8 cellular contexts compared by ENCODE assay signal in genomic region chr10:70232155-70232858, GRCh38. TPM values are rescaled to one million over a fixed set of nuclear protein-coding genes. Genes with fewer than 3 reads are reported as not detected.
DNase-seq lines count a peak whose midpoint lies in the region; ATAC-seq, FAIRE-seq and TF ChIP-seq lines count a peak whose summit lies in the region.

No MANE protein-coding gene starts in this region.

- FAIRE-seq in HTR-8/SVneo (lab: Jason Lieb, UNC): no peak

- TF ChIP-seq CTCF in C4-2B (conservative IDR thresholded peaks at IDR 0.05): no peak
- TF ChIP-seq CTCF in breast epithelium (IDR thresholded peaks at IDR 0.05): no peak

- peaks cover 7% of the 10 kb centered on the region for H3K36me3 Mint-ChIP-seq in T-helper 17 cell (ENCODE audit: low read depth)

- peak overlapping the region; percentile 88 for H3K27ac ChIP-seq in C4-2B
- H3K27ac ChIP-seq in breast epithelium: peak overlapping the region; percentile 75 to 88

- ATAC-seq in T-helper 17 cell (peak; percentile 16), GM21360 (IDR thresholded peaks at IDR 0.05; ENCODE audit: unreplicated experiment) (no peak)

- intact Hi-C loops in breast epithelium (cut with DNase I; ENCODE audit: low total_unique reads): no loop called here

- peak overlapping the region; percentile 87 for H3K27ac Mint-ChIP-seq in T-helper 17 cell

- peak overlapping the region; percentile 82 to 91 (median 86) for H3K4me3 ChIP-seq in breast epithelium

- DNase-seq in HTR-8/SVneo (ENCODE audit: insufficient read length, low spot score) (peak; percentile 41), T-helper 17 cell (peak in 1 of 3 donors; percentile 19), breast epithelium (ENCODE audit: low spot score in 2 of 2) (no peak), inferior parietal cortex (ENCODE audit: extremely low spot score) (peak; percentile 52), occipital lobe (lab: John Stamatoyannopoulos, UW) (no peak)
- DNase-seq in stimulated activated CD4-positive, alpha-beta T cell treated with anti-CD3 and anti-CD28 coated beads, Interleukin-15, amount 100 ng/mL, for 24 hours: peak; percentile 64

- peak overlapping the region; percentile 96 for H3K4me3 Mint-ChIP-seq in T-helper 17 cell

- H3K9me3 ChIP-seq in T-helper 17 cell (ENCODE audit: control insufficient read depth, low read length, poor library complexity, severe bottlenecking) (no peaks in the 10 kb centered on the region), breast epithelium (no peaks in the 10 kb centered on the region)

- H3K27me3 Mint-ChIP-seq in T-helper 17 cell: peaks cover 8% of the 10 kb centered on the region

- TF ChIP-seq POLR2A in breast epithelium (IDR thresholded peaks at IDR 0.05): no peak

- no peaks in the 10 kb centered on the region for H3K36me3 ChIP-seq in breast epithelium

- peaks cover 0 to 6% of the 10 kb centered on the region in 2 donors for H3K4me1 ChIP-seq in breast epithelium

- peaks cover 23% of the 10 kb centered on the region for H3K4me1 Mint-ChIP-seq in T-helper 17 cell

- H3K27me3 ChIP-seq in breast epithelium: no peaks in the 10 kb centered on the region

RNA-seq across cellular contexts. Expression of gene PPA1, which starts 0.9 kb away (rescaled TPM):
- total RNA-seq in T-helper 17 cell (10 to 100 TPM; 69.8 to 80.9 TPM), breast epithelium (100 to 1,000 TPM in 2 of 3 donors, 10 to 100 TPM in 1; 86.9 to 174 (median 164) TPM), occipital lobe (296 TPM)

RNA-seq across cellular contexts. Expression of gene NPFFR1, which starts 51.5 kb away (rescaled TPM):
- total RNA-seq in T-helper 17 cell (not detected), breast epithelium (under 1 TPM in 1 of 3 donors, not detected in 2; 0.44 TPM), occipital lobe (0.31 TPM)

Comparison
In these comparisons a context has a peak if more than half of its experiments do, and no peak if none do; other contexts are left out.
1. DNase-seq: peak in HTR-8/SVneo (single experiment), inferior parietal cortex (single experiment) and stimulated activated CD4-positive, alpha-beta T cell treated with anti-CD3 and anti-CD28 coated beads, Interleukin-15, amount 100 ng/mL, for 24 hours (single experiment); none in breast epithelium (0 of 2) and occipital lobe (single experiment).